Comparison of ENCODE assay signal across 1 cellular context in the genomic region with DNA sequence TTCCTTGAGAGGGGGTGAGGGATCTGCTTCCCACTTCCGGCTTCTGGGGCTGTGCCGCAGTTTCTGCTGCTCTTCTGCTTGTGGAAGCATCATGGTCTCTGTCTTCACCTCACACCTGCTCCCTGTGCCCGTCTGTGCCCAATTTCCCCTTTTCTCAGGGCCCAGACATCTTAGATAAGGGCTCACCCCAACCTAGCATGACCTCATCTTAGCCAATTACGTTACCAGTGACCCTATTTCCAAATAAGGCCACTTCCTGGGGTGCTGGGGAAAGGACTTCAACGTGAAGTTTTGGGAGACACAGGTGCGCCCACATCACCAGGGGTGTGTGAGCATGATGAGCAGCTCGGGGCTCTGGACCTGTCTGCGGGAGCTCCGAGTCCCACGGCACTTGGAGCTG.
TF ChIP-seq lines count a peak whose summit lies in the region.

No MANE protein-coding gene starts in this region.

TF ChIP-seq in K562, 482 proteins besides CTCF, POLR2A, EP300 and RAD21 (continued from another document and continues in another):
- TF ChIP-seq MAFG (tag; conservative IDR thresholded peaks at IDR 0.05) (no peak), SREBF2 (CRISPR knock-in tag; IDR thresholded peaks at IDR 0.05) (no peak), ZNF165 (CRISPR knock-in tag; IDR thresholded peaks at IDR 0.05; ENCODE audit: borderline replicate concordance) (no peak), XRCC3 (IDR thresholded peaks at IDR 0.05) (no peak), ZNF263 (CRISPR knock-in tag; IDR thresholded peaks at IDR 0.05; ENCODE audit: borderline replicate concordance) (no peak), NFE2L1 (tag; IDR thresholded peaks at IDR 0.05; ENCODE audit: borderline replicate concordance, low read depth) (no peak), SMAD1 (IDR thresholded peaks at IDR 0.05; ENCODE audit: low read depth, low read length, partially characterized antibody) (no peak), MTA1 (IDR thresholded peaks at IDR 0.05; ENCODE audit: borderline replicate concordance) (peak; percentile 25; the same call in 1 of the 2 replicates), ZNF764 (CRISPR knock-in tag; IDR thresholded peaks at IDR 0.05; ENCODE audit: low read depth) (no peak), TGIF2 (CRISPR knock-in tag; IDR thresholded peaks at IDR 0.05) (no peak), MIER1 (IDR thresholded peaks at IDR 0.05; ENCODE audit: low read depth) (no peak), ARID3B (CRISPR knock-in tag; IDR thresholded peaks at IDR 0.05; ENCODE audit: borderline replicate concordance) (no peak), CTBP1 (IDR thresholded peaks at IDR 0.05; ENCODE audit: borderline replicate concordance) (peak; percentile 69), ETV1 (tag; conservative IDR thresholded peaks at IDR 0.05; ENCODE audit: low read depth) (no peak), ZNF212 (CRISPR knock-in tag; IDR thresholded peaks at IDR 0.05) (no peak), BRD4 (IDR thresholded peaks at IDR 0.05) (no peak), CREM (IDR thresholded peaks at IDR 0.05; ENCODE audit: low read depth) (peak; percentile 54), ATF7 (IDR thresholded peaks at IDR 0.05) (peak; percentile 92), SMAD4 (CRISPR knock-in tag; conservative IDR thresholded peaks at IDR 0.05) (0 out of 2 replicates have a peak, but pooled peaks have one; percentile 29), ZFP36 (IDR thresholded peaks at IDR 0.05; ENCODE audit: low read depth, low read length, partially characterized antibody) (peak; percentile 21), ATF3 (IDR thresholded peaks at IDR 0.05) (peak; percentile 71), ATF3 (CRISPR knock-in tag; conservative IDR thresholded peaks at IDR 0.05) (no peak), FOXJ2 (tag; IDR thresholded peaks at IDR 0.05) (no peak), NFYB (IDR thresholded peaks at IDR 0.05; ENCODE audit: extremely low read depth, insufficient read length) (no peak), POLR3G (IDR thresholded peaks at IDR 0.05; ENCODE audit: extremely low read depth, insufficient read length, insufficient replicate concordance) (no peak), SRF (CRISPR knock-in tag; IDR thresholded peaks at IDR 0.05) (peak; percentile 85 to 97), PTRF (tag; IDR thresholded peaks at IDR 0.05) (no peak), FOXJ3 (CRISPR knock-in tag; IDR thresholded peaks at IDR 0.05) (no peak), PPARD (CRISPR knock-in tag; IDR thresholded peaks at IDR 0.05) (no peak)
- TF ChIP-seq, protein P1, sequence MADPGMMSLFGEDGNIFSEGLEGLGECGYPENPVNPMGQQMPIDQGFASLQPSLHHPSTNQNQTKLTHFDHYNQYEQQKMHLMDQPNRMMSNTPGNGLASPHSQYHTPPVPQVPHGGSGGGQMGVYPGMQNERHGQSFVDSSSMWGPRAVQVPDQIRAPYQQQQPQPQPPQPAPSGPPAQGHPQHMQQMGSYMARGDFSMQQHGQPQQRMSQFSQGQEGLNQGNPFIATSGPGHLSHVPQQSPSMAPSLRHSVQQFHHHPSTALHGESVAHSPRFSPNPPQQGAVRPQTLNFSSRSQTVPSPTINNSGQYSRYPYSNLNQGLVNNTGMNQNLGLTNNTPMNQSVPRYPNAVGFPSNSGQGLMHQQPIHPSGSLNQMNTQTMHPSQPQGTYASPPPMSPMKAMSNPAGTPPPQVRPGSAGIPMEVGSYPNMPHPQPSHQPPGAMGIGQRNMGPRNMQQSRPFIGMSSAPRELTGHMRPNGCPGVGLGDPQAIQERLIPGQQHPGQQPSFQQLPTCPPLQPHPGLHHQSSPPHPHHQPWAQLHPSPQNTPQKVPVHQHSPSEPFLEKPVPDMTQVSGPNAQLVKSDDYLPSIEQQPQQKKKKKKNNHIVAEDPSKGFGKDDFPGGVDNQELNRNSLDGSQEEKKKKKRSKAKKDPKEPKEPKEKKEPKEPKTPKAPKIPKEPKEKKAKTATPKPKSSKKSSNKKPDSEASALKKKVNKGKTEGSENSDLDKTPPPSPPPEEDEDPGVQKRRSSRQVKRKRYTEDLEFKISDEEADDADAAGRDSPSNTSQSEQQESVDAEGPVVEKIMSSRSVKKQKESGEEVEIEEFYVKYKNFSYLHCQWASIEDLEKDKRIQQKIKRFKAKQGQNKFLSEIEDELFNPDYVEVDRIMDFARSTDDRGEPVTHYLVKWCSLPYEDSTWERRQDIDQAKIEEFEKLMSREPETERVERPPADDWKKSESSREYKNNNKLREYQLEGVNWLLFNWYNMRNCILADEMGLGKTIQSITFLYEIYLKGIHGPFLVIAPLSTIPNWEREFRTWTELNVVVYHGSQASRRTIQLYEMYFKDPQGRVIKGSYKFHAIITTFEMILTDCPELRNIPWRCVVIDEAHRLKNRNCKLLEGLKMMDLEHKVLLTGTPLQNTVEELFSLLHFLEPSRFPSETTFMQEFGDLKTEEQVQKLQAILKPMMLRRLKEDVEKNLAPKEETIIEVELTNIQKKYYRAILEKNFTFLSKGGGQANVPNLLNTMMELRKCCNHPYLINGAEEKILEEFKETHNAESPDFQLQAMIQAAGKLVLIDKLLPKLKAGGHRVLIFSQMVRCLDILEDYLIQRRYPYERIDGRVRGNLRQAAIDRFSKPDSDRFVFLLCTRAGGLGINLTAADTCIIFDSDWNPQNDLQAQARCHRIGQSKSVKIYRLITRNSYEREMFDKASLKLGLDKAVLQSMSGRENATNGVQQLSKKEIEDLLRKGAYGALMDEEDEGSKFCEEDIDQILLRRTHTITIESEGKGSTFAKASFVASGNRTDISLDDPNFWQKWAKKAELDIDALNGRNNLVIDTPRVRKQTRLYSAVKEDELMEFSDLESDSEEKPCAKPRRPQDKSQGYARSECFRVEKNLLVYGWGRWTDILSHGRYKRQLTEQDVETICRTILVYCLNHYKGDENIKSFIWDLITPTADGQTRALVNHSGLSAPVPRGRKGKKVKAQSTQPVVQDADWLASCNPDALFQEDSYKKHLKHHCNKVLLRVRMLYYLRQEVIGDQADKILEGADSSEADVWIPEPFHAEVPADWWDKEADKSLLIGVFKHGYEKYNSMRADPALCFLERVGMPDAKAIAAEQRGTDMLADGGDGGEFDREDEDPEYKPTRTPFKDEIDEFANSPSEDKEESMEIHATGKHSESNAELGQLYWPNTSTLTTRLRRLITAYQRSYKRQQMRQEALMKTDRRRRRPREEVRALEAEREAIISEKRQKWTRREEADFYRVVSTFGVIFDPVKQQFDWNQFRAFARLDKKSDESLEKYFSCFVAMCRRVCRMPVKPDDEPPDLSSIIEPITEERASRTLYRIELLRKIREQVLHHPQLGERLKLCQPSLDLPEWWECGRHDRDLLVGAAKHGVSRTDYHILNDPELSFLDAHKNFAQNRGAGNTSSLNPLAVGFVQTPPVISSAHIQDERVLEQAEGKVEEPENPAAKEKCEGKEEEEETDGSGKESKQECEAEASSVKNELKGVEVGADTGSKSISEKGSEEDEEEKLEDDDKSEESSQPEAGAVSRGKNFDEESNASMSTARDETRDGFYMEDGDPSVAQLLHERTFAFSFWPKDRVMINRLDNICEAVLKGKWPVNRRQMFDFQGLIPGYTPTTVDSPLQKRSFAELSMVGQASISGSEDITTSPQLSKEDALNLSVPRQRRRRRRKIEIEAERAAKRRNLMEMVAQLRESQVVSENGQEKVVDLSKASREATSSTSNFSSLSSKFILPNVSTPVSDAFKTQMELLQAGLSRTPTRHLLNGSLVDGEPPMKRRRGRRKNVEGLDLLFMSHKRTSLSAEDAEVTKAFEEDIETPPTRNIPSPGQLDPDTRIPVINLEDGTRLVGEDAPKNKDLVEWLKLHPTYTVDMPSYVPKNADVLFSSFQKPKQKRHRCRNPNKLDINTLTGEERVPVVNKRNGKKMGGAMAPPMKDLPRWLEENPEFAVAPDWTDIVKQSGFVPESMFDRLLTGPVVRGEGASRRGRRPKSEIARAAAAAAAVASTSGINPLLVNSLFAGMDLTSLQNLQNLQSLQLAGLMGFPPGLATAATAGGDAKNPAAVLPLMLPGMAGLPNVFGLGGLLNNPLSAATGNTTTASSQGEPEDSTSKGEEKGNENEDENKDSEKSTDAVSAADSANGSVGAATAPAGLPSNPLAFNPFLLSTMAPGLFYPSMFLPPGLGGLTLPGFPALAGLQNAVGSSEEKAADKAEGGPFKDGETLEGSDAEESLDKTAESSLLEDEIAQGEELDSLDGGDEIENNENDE (IDR thresholded peaks at IDR 0.05; ENCODE audit: low read depth, low read length) = no peak
- TF ChIP-seq, protein P2, sequence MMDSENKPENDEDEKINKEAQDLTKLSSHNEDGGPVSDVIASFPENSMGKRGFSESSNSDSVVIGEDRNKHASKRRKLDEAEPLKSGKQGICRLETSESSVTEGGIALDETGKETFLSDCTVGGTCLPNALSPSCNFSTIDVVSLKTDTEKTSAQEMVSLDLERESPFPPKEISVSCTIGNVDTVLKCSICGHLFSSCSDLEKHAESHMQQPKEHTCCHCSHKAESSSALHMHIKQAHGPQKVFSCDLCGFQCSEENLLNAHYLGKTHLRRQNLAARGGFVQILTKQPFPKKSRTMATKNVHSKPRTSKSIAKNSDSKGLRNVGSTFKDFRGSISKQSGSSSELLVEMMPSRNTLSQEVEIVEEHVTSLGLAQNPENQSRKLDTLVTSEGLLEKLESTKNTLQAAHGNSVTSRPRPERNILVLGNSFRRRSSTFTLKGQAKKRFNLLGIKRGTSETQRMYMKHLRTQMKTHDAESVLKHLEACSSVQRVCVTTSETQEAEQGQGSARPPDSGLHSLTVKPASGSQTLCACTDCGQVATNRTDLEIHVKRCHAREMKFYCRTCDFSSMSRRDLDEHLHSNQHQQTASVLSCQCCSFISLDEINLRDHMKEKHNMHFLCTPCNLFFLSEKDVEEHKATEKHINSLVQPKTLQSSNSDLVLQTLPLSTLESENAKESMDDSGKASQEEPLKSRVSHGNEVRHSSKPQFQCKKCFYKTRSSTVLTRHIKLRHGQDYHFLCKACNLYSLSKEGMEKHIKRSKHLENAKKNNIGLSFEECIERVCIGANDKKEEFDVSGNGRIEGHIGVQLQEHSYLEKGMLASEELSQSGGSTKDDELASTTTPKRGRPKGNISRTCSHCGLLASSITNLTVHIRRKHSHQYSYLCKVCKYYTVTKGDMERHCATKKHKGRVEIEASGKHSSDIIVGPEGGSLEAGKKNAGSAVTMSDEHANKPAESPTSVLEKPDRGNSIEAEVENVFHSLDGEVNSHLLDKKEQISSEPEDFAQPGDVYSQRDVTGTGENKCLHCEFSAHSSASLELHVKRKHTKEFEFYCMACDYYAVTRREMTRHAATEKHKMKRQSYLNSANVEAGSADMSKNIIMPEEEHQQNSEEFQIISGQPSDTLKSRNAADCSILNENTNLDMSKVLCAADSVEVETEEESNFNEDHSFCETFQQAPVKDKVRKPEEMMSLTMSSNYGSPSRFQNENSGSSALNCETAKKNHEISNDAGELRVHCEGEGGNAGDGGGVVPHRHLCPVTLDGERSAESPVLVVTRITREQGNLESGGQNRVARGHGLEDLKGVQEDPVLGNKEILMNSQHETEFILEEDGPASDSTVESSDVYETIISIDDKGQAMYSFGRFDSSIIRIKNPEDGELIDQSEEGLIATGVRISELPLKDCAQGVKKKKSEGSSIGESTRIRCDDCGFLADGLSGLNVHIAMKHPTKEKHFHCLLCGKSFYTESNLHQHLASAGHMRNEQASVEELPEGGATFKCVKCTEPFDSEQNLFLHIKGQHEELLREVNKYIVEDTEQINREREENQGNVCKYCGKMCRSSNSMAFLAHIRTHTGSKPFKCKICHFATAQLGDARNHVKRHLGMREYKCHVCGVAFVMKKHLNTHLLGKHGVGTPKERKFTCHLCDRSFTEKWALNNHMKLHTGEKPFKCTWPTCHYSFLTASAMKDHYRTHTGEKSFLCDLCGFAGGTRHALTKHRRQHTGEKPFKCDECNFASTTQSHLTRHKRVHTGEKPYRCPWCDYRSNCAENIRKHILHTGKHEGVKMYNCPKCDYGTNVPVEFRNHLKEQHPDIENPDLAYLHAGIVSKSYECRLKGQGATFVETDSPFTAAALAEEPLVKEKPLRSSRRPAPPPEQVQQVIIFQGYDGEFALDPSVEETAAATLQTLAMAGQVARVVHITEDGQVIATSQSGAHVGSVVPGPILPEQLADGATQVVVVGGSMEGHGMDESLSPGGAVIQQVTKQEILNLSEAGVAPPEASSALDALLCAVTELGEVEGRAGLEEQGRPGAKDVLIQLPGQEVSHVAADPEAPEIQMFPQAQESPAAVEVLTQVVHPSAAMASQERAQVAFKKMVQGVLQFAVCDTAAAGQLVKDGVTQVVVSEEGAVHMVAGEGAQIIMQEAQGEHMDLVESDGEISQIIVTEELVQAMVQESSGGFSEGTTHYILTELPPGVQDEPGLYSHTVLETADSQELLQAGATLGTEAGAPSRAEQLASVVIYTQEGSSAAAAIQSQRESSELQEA (IDR thresholded peaks at IDR 0.05; ENCODE audit: low read depth) = no peak
- TF ChIP-seq, protein P3, sequence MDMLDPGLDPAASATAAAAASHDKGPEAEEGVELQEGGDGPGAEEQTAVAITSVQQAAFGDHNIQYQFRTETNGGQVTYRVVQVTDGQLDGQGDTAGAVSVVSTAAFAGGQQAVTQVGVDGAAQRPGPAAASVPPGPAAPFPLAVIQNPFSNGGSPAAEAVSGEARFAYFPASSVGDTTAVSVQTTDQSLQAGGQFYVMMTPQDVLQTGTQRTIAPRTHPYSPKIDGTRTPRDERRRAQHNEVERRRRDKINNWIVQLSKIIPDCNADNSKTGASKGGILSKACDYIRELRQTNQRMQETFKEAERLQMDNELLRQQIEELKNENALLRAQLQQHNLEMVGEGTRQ (CRISPR knock-in tag; IDR thresholded peaks at IDR 0.05) = no peak
- TF ChIP-seq, protein P4, sequence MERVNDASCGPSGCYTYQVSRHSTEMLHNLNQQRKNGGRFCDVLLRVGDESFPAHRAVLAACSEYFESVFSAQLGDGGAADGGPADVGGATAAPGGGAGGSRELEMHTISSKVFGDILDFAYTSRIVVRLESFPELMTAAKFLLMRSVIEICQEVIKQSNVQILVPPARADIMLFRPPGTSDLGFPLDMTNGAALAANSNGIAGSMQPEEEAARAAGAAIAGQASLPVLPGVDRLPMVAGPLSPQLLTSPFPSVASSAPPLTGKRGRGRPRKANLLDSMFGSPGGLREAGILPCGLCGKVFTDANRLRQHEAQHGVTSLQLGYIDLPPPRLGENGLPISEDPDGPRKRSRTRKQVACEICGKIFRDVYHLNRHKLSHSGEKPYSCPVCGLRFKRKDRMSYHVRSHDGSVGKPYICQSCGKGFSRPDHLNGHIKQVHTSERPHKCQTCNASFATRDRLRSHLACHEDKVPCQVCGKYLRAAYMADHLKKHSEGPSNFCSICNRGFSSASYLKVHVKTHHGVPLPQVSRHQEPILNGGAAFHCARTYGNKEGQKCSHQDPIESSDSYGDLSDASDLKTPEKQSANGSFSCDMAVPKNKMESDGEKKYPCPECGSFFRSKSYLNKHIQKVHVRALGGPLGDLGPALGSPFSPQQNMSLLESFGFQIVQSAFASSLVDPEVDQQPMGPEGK (CRISPR knock-in tag; IDR thresholded peaks at IDR 0.05; ENCODE audit: borderline replicate concordance) = no peak
